Comparison of ENCODE assay signal across 9 cellular contexts in genomic region chr1:46133181-46133658, GRCh38. TPM values are rescaled to one million over a fixed set of nuclear protein-coding genes. Genes with fewer than 3 reads are reported as not detected.
DNase-seq lines count a peak whose midpoint lies in the region; ATAC-seq and TF ChIP-seq lines count a peak whose summit lies in the region.
"Had no signal": no experiment of that assay in that cellular context is flagged by ENCODE, and none has a peak within 500 bp of the region (broad histone marks: within the 10 kb centered on the region; RNA-seq: fewer than 3 reads in every experiment).

No MANE protein-coding gene starts in this region.

- H3K27ac ChIP-seq in AG04450 (ENCODE audit: low read depth, low read length) (peak overlapping the region; percentile 99), urinary bladder (ENCODE audit: low read depth) (no peak overlapping the region)

- H3K4me1 Mint-ChIP-seq in memory B cell: peaks cover 12% of the 10 kb centered on the region

- CTCF ChIA-PET in AG04450 (lab: Charles Lee): interaction anchor here (0.6 to 1.3 kb wide), 2 partner anchors 45 to 96 kb away, joined by 3 to 6 read pairs; no protein-coding TSS in a partner anchor

- H3K27ac Mint-ChIP-seq in memory B cell: peak overlapping the region; percentile 69

- DNase-seq in AG04450 (ENCODE audit: low read depth, low spot score) (no peak), NCI-H2029 treated with DMSO at 0.1 percent for 48 hours (lab: John Stamatoyannopoulos, UW) (peak; percentile 96), cerebellum (ENCODE audit: low spot score) (peak; percentile 84), memory B cell (ENCODE audit: low spot score in 2 of 2) (peak; percentile 4 to 41), SKM-1 (lab: John Stamatoyannopoulos, UW; ENCODE audit: unreplicated experiment) (no peak)

- no peaks in the 10 kb centered on the region for H3K9me3 Mint-ChIP-seq in memory B cell

- no peaks in the 10 kb centered on the region for H3K36me3 ChIP-seq in urinary bladder (ENCODE audit: insufficient read depth)

- H3K36me3 Mint-ChIP-seq in memory B cell: no peaks in the 10 kb centered on the region

- peak overlapping the region; percentile 93 for H3K4me3 Mint-ChIP-seq in memory B cell

- no peaks in the 10 kb centered on the region for H3K9me3 ChIP-seq in AG04450 (ENCODE audit: control insufficient read depth, insufficient read depth, low read length)

- under 1% methylated on average over 22 of the region's 22 CpGs for WGBS in urinary bladder

- POLR2A ChIA-PET in AG04450 (lab: Yijun Ruan, JAX): no interaction called here

- TF ChIP-seq CTCF in AG04450 (IDR thresholded peaks at IDR 0.05; ENCODE audit: low read depth, low read length): no peak

- H3K4me3 ChIP-seq in AG04450 (ENCODE audit: low read depth, low read length): peak overlapping the region; percentile 80
- H3K4me3 ChIP-seq in urinary bladder (ENCODE audit: low read depth, low read length): peak overlapping the region; percentile 45

- peak; percentile 58 for ATAC-seq in HG02642 (IDR thresholded peaks at IDR 0.05; ENCODE audit: poor library complexity, unreplicated experiment)
- peak; percentile 44 for ATAC-seq in memory B cell (ENCODE audit: low read depth)

- H3K27me3 ChIP-seq in AG04450 (ENCODE audit: control insufficient read depth, insufficient read depth, low read length): no peaks in the 10 kb centered on the region

- peaks cover 16% of the 10 kb centered on the region for H3K27me3 Mint-ChIP-seq in memory B cell

- H3K4me1 ChIP-seq in urinary bladder (ENCODE audit: insufficient read depth): no peaks in the 10 kb centered on the region

- TF ChIP-seq POLR2A in GM15510 (IDR thresholded peaks at IDR 0.05; ENCODE audit: borderline replicate concordance, extremely low read depth, insufficient read length): peak; percentile 46

RNA-seq across cellular contexts. Expression of gene PIK3R3, which starts 0.8 kb away (rescaled TPM):
- polyA plus RNA-seq in AG04450 (2011; rRNA removed): 11.3 and 14.5 TPM in 2 replicates
- 17.1 and 19.5 TPM in 2 replicates for polyA minus RNA-seq in AG04450 (2011; rRNA and poly(A)+ RNA removed)
- total RNA-seq in cerebellum: 58.9 TPM
- 16.2 TPM for total RNA-seq in urinary bladder
- polyA plus RNA-seq in urinary bladder: 24.7 TPM

RNA-seq across cellular contexts. Expression of gene TSPAN1, which starts 41.7 kb away (rescaled TPM):
- 0.43 and 0.45 TPM in 2 replicates for polyA plus RNA-seq in AG04450 (2011; rRNA removed)
- polyA minus RNA-seq in AG04450 (2011; rRNA and poly(A)+ RNA removed): 0.83 TPM in 1 of 2 replicates, not detected in the other
- 1.00 TPM for total RNA-seq in cerebellum
- total RNA-seq in urinary bladder: 7.9 TPM
- polyA plus RNA-seq in urinary bladder: 56.5 TPM
- total RNA-seq: T-helper 2 cell treated with Interferon-gamma antibody and Interleukin-4, amounts not matched to agents 100 ng/mL and 5 ng/mL, for 36 hours had no signal

RNA-seq across cellular contexts. Expression of gene P3R3URF, which starts 43.1 kb away (rescaled TPM):
- not detected in 2 replicates for polyA plus RNA-seq in AG04450 (2011; rRNA removed)
- polyA minus RNA-seq in AG04450 (2011; rRNA and poly(A)+ RNA removed): not detected in 2 replicates
- total RNA-seq in cerebellum: not detected
- total RNA-seq in urinary bladder: not detected
- polyA plus RNA-seq in urinary bladder: not detected
- total RNA-seq: T-helper 2 cell treated with Interferon-gamma antibody and Interleukin-4, amounts not matched to agents 100 ng/mL and 5 ng/mL, for 36 hours had no signal

Comparison
In these comparisons a context has a peak if more than half of its experiments do, and no peak if none do; other contexts are left out.
1. DNase-seq: peak in NCI-H2029 treated with DMSO at 0.1 percent for 48 hours (single experiment), cerebellum (single experiment) and memory B cell (2 of 2); none in AG04450 (single experiment) and SKM-1 (single experiment).